ENCODE assay signal across 9 cellular contexts in genomic region chrX:2693526-2694002, GRCh38. TPM values are rescaled to one million over a fixed set of nuclear protein-coding genes. Genes with fewer than 3 reads are reported as not detected.
DNase-seq lines count a peak whose midpoint lies in the region; ATAC-seq and TF ChIP-seq lines count a peak whose summit lies in the region.
"Had no signal": no experiment of that assay in that cellular context is flagged by ENCODE, and none has a peak within 500 bp of the region (broad histone marks: within the 10 kb centered on the region; RNA-seq: fewer than 3 reads in every experiment).

No MANE protein-coding gene starts in this region.

- H3K4me1 ChIP-seq in Loucy (ENCODE audit: insufficient read depth, low read length, poor library complexity, severe bottlenecking) (peaks cover 41% of the 10 kb centered on the region), gastrocnemius medialis (peaks cover 59 to 60% of the 10 kb centered on the region in 2 donors)

- DNase-seq in CD14-positive monocyte (ENCODE audit: low spot score), result peak; percentile 18
- DNase-seq in endothelial cell (ENCODE audit: low spot score), result no peak
- no peak for DNase-seq in gastrocnemius medialis
- DNase-seq in NCI-H226, result no peak
- DNase-seq in Calu3, result no peak
- DNase-seq: NCI-H2171 had no signal

- TF ChIP-seq CTCF in CD14-positive monocyte (IDR thresholded peaks at IDR 0.05) (no peak), Loucy (conservative IDR thresholded peaks at IDR 0.05; ENCODE audit: low read length) (no peak), endothelial cell (IDR thresholded peaks at IDR 0.05; ENCODE audit: unreplicated experiment) (no peak), gastrocnemius medialis (IDR thresholded peaks at IDR 0.05 in 4 of 5, conservative IDR thresholded peaks at IDR 0.05 in 1 of 5) (no peak), Calu3 (IDR thresholded peaks at IDR 0.05; ENCODE audit: unreplicated experiment) (no peak)

- intact Hi-C loops in CD14-positive monocyte (cut with micrococcal nuclease) (loop anchor here (2.0 kb wide), 3 partner anchors 13 to 83 kb away; no protein-coding TSS in a partner anchor), gastrocnemius medialis (cut with DNase I; ENCODE audit: low total_unique reads) (loop anchor here (5.0 kb wide), 2 partner anchors 191 to 1241 kb away; partner anchors contain the start of genes ASMTL, DHRSX and ZBED1), Calu3 (cut with micrococcal nuclease; ENCODE audit: unreplicated experiment) (no loop called here)

- H3K9me2 ChIP-seq in Loucy (replicated peaks; ENCODE audit: low read depth, low read length), result no peaks in the 10 kb centered on the region

- peak overlapping the region in 3 of 4 donors; percentile 79 to 95 (median 88) for H3K27ac ChIP-seq in gastrocnemius medialis

- H3K4me1 Mint-ChIP-seq in CD14-positive monocyte (peaks cover 65% of the 10 kb centered on the region), endothelial cell (ENCODE audit: unreplicated experiment) (peaks cover 59% of the 10 kb centered on the region), Calu3 (ENCODE audit: low read depth, unreplicated experiment) (peaks cover 22% of the 10 kb centered on the region)

- H3K36me3 Mint-ChIP-seq in CD14-positive monocyte (peaks cover 27 to 43% of the 10 kb centered on the region in 2 donors), endothelial cell (ENCODE audit: low read depth, unreplicated experiment) (peaks cover 20% of the 10 kb centered on the region), Calu3 (ENCODE audit: insufficient read depth, unreplicated experiment) (peaks cover 25% of the 10 kb centered on the region)

- peaks cover 68% of the 10 kb centered on the region for H3K79me2 ChIP-seq in Loucy (ENCODE audit: insufficient read depth, low read length)

- no peak for ATAC-seq in gastrocnemius medialis
- ATAC-seq in HG02870 (IDR thresholded peaks at IDR 0.05; ENCODE audit: unreplicated experiment), result no peak
- ATAC-seq in GM18907 (IDR thresholded peaks at IDR 0.05; ENCODE audit: unreplicated experiment), result no peak

- H3K27ac Mint-ChIP-seq in CD14-positive monocyte (peak overlapping the region in 4 of 7 donors; percentile 1 to 82 (median 62)), endothelial cell (ENCODE audit: unreplicated experiment) (no peak overlapping the region), Calu3 (ENCODE audit: unreplicated experiment) (no peak overlapping the region)

- H3K9me3 ChIP-seq in Loucy (ENCODE audit: insufficient read depth, low read depth, low read length) (no peaks in the 10 kb centered on the region), gastrocnemius medialis (no peaks in the 10 kb centered on the region)

- H3K27me3 ChIP-seq in Loucy (ENCODE audit: insufficient read depth, low read length, poor library complexity, severe bottlenecking), result no peaks in the 10 kb centered on the region
- H3K27me3 ChIP-seq in gastrocnemius medialis, result no peaks in the 10 kb centered on the region

- no peak for TF ChIP-seq POLR2A in gastrocnemius medialis (IDR thresholded peaks at IDR 0.05)

- in situ Hi-C loops in gastrocnemius medialis (cut with MboI; ENCODE audit: low sequenced_read_pairs in 4 of 4), result no loop called here

- H3K9me3 Mint-ChIP-seq in CD14-positive monocyte (no peaks in the 10 kb centered on the region), endothelial cell (ENCODE audit: unreplicated experiment) (no peaks in the 10 kb centered on the region), Calu3 (ENCODE audit: low read depth, unreplicated experiment) (no peaks in the 10 kb centered on the region)

- no peak overlapping the region for H2AFZ ChIP-seq in Loucy (ENCODE audit: low read length)

- CTCF ChIA-PET in Calu3 (lab: Charles Lee), result no interaction called here

- H3K4me3 Mint-ChIP-seq in CD14-positive monocyte (peak overlapping the region; percentile 46 to 98), endothelial cell (ENCODE audit: unreplicated experiment) (peak overlapping the region; percentile 99), Calu3 (ENCODE audit: low read depth, unreplicated experiment) (no peak overlapping the region)

- H3K4me3 ChIP-seq in Loucy (ENCODE audit: low read length, poor library complexity, severe bottlenecking), result peak overlapping the region; percentile 96
- peak overlapping the region; percentile 23 to 79 (median 52) for H3K4me3 ChIP-seq in gastrocnemius medialis

- H3K36me3 ChIP-seq in Loucy (ENCODE audit: insufficient read depth, low read length), result no peaks in the 10 kb centered on the region
- no peaks in the 10 kb centered on the region for H3K36me3 ChIP-seq in gastrocnemius medialis

- H3K27me3 Mint-ChIP-seq in CD14-positive monocyte (ENCODE audit: low read depth in 3 of 3) (peaks cover 9 to 24% (median 9%) of the 10 kb centered on the region in 3 donors), endothelial cell (ENCODE audit: unreplicated experiment) (peaks cover 26% of the 10 kb centered on the region), Calu3 (ENCODE audit: unreplicated experiment) (no peaks in the 10 kb centered on the region)

- H4K20me1 ChIP-seq in Loucy (ENCODE audit: insufficient read depth, low read length, poor library complexity, severe bottlenecking), result peaks cover 19% of the 10 kb centered on the region

- BruUV-seq in Calu3 (replicated peaks; lab: Mats Ljungman, UMichigan), result no TSS peak

- H3F3A ChIP-seq in Loucy (ENCODE audit: low read depth), result peaks cover 18% of the 10 kb centered on the region

- H3K4me2 ChIP-seq in Loucy (ENCODE audit: low read depth, low read length, poor library complexity, severe bottlenecking), result peak overlapping the region; percentile 98

- H3K9ac ChIP-seq in Loucy (ENCODE audit: low read depth, low read length, poor library complexity, severe bottlenecking), result peak overlapping the region; percentile 92

RNA-seq across cellular contexts. Expression of gene CD99, which starts 2.5 kb away (rescaled TPM):
- polyA plus RNA-seq in CD14-positive monocyte, result 100 to 1,000 TPM; 184 to 217 TPM
- total RNA-seq in endothelial cell (ENCODE audit: unreplicated experiment) (714 TPM), gastrocnemius medialis (100 to 1,000 TPM; 110 to 207 (median 133) TPM), Calu3 (2022) (51.2 and 73.9 TPM in 2 replicates)

RNA-seq across cellular contexts. Expression of gene XG, which starts 58.3 kb away (rescaled TPM):
- polyA plus RNA-seq in CD14-positive monocyte, result not detected
- total RNA-seq in endothelial cell (ENCODE audit: unreplicated experiment) (0.18 TPM), gastrocnemius medialis (1 to 10 TPM in 3 of 4 donors, under 1 TPM in 1; 0.97 to 2.4 (median 1.9) TPM), Calu3 (2022) (not detected in 2 replicates)

Comparison
In these comparisons a context has a peak if more than half of its experiments do, and no peak if none do; other contexts are left out.
1. H3K27ac Mint-ChIP-seq: peak in CD14-positive monocyte (4 of 7); none in endothelial cell (single experiment) and Calu3 (single experiment).